In genomic region chr11:1888347-1888753, GRCh38 we compare ENCODE assay signal across 17 cellular contexts. TPM values are rescaled to one million over a fixed set of nuclear protein-coding genes. Genes with fewer than 3 reads are reported as not detected.
DNase-seq lines count a peak whose midpoint lies in the region; ATAC-seq and TF ChIP-seq lines count a peak whose summit lies in the region.
"Had no signal": no experiment of that assay in that cellular context is flagged by ENCODE, and none has a peak within 500 bp of the region (broad histone marks: within the 10 kb centered on the region; RNA-seq: fewer than 3 reads in every experiment).

No MANE protein-coding gene starts in this region.

- ATAC-seq in central memory CD8-positive, alpha-beta T cell (replicated peaks; ENCODE audit: extremely low read depth, poor library complexity, severe bottlenecking): no peak
- ATAC-seq in GM19463 (IDR thresholded peaks at IDR 0.05; ENCODE audit: unreplicated experiment): no peak
- no peak for ATAC-seq in HG03432 (IDR thresholded peaks at IDR 0.05; ENCODE audit: unreplicated experiment)

- H3K36me3 ChIP-seq in H7 (replicated peaks; ENCODE audit: control insufficient read depth, insufficient read depth, low read length): no peaks in the 10 kb centered on the region

- DNase-seq in T-helper 1 cell (no peak), H7 (peak; percentile 43), posterior vena cava (ENCODE audit: low spot score) (peak; percentile 76), foreskin fibroblast (no peak)
- DNase-seq in central memory CD8-positive, alpha-beta T cell (ENCODE audit: low spot score in 2 of 2): no peak
- DNase-seq: endodermal cell, IMR-90, NCI-H1694, NCI-H526 treated with DMSO at 0.1 percent for 48 hours, small intestine had no signal

- peaks cover 17% of the 10 kb centered on the region for H3K36me3 Mint-ChIP-seq in T-helper 1 cell treated with Interleukin-12 subunit alpha and Interleukin-12 subunit beta and Interleukin-4 antibody, amounts not matched to agents 30 μg/mL and 1 μg/mL, for 36 hours (ENCODE audit: low read depth)
- peaks cover 15% of the 10 kb centered on the region for H3K36me3 Mint-ChIP-seq in central memory CD8-positive, alpha-beta T cell (ENCODE audit: insufficient read depth)
- H3K36me3 Mint-ChIP-seq: brain had no signal

- no peaks in the 10 kb centered on the region for H3K27me3 Mint-ChIP-seq in T-helper 1 cell treated with Interleukin-12 subunit alpha and Interleukin-12 subunit beta and Interleukin-4 antibody, amounts not matched to agents 30 μg/mL and 1 μg/mL, for 36 hours (ENCODE audit: low read depth)
- no peaks in the 10 kb centered on the region for H3K27me3 Mint-ChIP-seq in central memory CD8-positive, alpha-beta T cell

- peak overlapping the region; percentile 35 for H3K4me3 Mint-ChIP-seq in T-helper 1 cell treated with Interleukin-12 subunit alpha and Interleukin-12 subunit beta and Interleukin-4 antibody, amounts not matched to agents 30 μg/mL and 1 μg/mL, for 36 hours
- H3K4me3 Mint-ChIP-seq in central memory CD8-positive, alpha-beta T cell: peak overlapping the region; percentile 57
- H3K4me3 Mint-ChIP-seq: brain, endodermal cell had no signal

- peak overlapping the region; percentile 58 for H3K27ac Mint-ChIP-seq in T-helper 1 cell treated with Interleukin-12 subunit alpha and Interleukin-12 subunit beta and Interleukin-4 antibody, amounts not matched to agents 30 μg/mL and 1 μg/mL, for 36 hours
- H3K27ac Mint-ChIP-seq in central memory CD8-positive, alpha-beta T cell (ENCODE audit: low read depth): peak overlapping the region; percentile 54
- H3K27ac Mint-ChIP-seq: endodermal cell had no signal

- no peak overlapping the region for H3K4me3 ChIP-seq in H7 (ENCODE audit: insufficient read depth, low read depth, low read length)
- no peak overlapping the region for H3K4me3 ChIP-seq in foreskin fibroblast (ENCODE audit: low read depth in 1 of 2, low read length in 2 of 2)
- H3K4me3 ChIP-seq: suprapubic skin had no signal

- intact Hi-C loops in posterior vena cava (cut with DNase I): loop anchor here in 1 of 2 donors (10.0 kb wide), 1 partner anchor 266 kb away; no protein-coding TSS in a partner anchor

- no peaks in the 10 kb centered on the region for H3K9me3 Mint-ChIP-seq in T-helper 1 cell treated with Interleukin-12 subunit alpha and Interleukin-12 subunit beta and Interleukin-4 antibody, amounts not matched to agents 30 μg/mL and 1 μg/mL, for 36 hours
- H3K9me3 Mint-ChIP-seq in central memory CD8-positive, alpha-beta T cell: no peaks in the 10 kb centered on the region
- H3K9me3 Mint-ChIP-seq: endodermal cell had no signal

- no peak for TF ChIP-seq CTCF in foreskin fibroblast (IDR thresholded peaks at IDR 0.05; ENCODE audit: low read depth, low read length)

- H3K4me1 Mint-ChIP-seq in T-helper 1 cell treated with Interleukin-12 subunit alpha and Interleukin-12 subunit beta and Interleukin-4 antibody, amounts not matched to agents 30 μg/mL and 1 μg/mL, for 36 hours (ENCODE audit: low read depth): peaks cover 12% of the 10 kb centered on the region
- H3K4me1 Mint-ChIP-seq in central memory CD8-positive, alpha-beta T cell: peaks cover 18% of the 10 kb centered on the region
- H3K4me1 Mint-ChIP-seq: brain, endodermal cell had no signal

- no peaks in the 10 kb centered on the region for H3K27me3 ChIP-seq in H7 (ENCODE audit: control insufficient read depth, insufficient read depth, low read length)
- H3K27me3 ChIP-seq: suprapubic skin had no signal

RNA-seq across cellular contexts. Expression of gene PRR33, which starts 3.3 kb away (rescaled TPM):
- not detected in 2 replicates for total RNA-seq in H7 (2014; rRNA removed; shearing (Covaris generic))
- under 1 TPM in 1 of 2 donors, not detected in 1; 0.14 TPM for total RNA-seq in posterior vena cava
- total RNA-seq: A172, endodermal cell, frontal cortex, IMR-90, suprapubic skin had no signal

RNA-seq across cellular contexts. Expression of gene TNNT3, which starts 31.2 kb away (rescaled TPM):
- total RNA-seq in H7 (2014; rRNA removed; shearing (Covaris generic)): not detected in 2 replicates
- total RNA-seq in posterior vena cava: 10 to 100 TPM; 17.9 to 45.3 TPM
- total RNA-seq: A172, endodermal cell, frontal cortex, IMR-90 had no signal

RNA-seq across cellular contexts. Expression of gene LSP1, which starts 35.5 kb away (rescaled TPM):
- 0.35 and 2.0 TPM in 2 replicates for total RNA-seq in H7 (2014; rRNA removed; shearing (Covaris generic))
- 100 to 1,000 TPM in 1 of 2 donors, 10 to 100 TPM in 1; 39.1 to 122 TPM for total RNA-seq in posterior vena cava
- total RNA-seq: endodermal cell, IMR-90 had no signal

RNA-seq across cellular contexts. Expression of gene TNNI2, which starts 49.6 kb away (rescaled TPM):
- not detected in 2 replicates for total RNA-seq in H7 (2014; rRNA removed; shearing (Covaris generic))
- total RNA-seq in posterior vena cava: 1 to 10 TPM; 1.0 to 1.3 TPM
- total RNA-seq: A172, endodermal cell, frontal cortex, IMR-90 had no signal

RNA-seq across cellular contexts. Expression of gene SYT8, which starts 53.6 kb away (rescaled TPM):
- not detected in 2 replicates for total RNA-seq in H7 (2014; rRNA removed; shearing (Covaris generic))
- not detected for total RNA-seq in posterior vena cava
- total RNA-seq: A172, endodermal cell, frontal cortex, IMR-90 had no signal

Comparison
In these comparisons a context has a peak if more than half of its experiments do, and no peak if none do; other contexts are left out.
1. DNase-seq: peak in H7 (single experiment) and posterior vena cava (single experiment); none in T-helper 1 cell (0 of 5), central memory CD8-positive, alpha-beta T cell (0 of 2) and foreskin fibroblast (0 of 2).
2. RNA of gene TNNT3, which starts 31.2 kb away (total RNA-seq): 17.9 to 45.3 TPM in posterior vena cava; not detected in H7; every median in the first group is over 10 times any median in the second.
3. RNA of gene LSP1, which starts 35.5 kb away (total RNA-seq): 39.1 to 122 TPM in posterior vena cava; 0.35 to 2.0 TPM in H7; every median in the first group is over 10 times any median in the second.